Comparison of ENCODE assay signal across 3 cellular contexts in genomic region chr3:185339945-185340344, GRCh38.
A peak's percentile ranks its signal among the peaks of the same experiment; 100 is the strongest.
TF ChIP-seq lines count a peak whose summit lies in the region.

No MANE protein-coding gene starts in this region.

TF ChIP-seq in HepG2, 621 proteins besides CTCF, POLR2A, EP300 and RAD21:
- TF ChIP-seq ZNF570 (CRISPR knock-in tag; IDR thresholded peaks at IDR 0.05; ENCODE audit: borderline replicate concordance) (no peak), GZF1 (CRISPR knock-in tag; IDR thresholded peaks at IDR 0.05) (no peak), MAFK (conservative IDR thresholded peaks at IDR 0.05 in 1 of 2, IDR thresholded peaks at IDR 0.05 in 1 of 2; ENCODE audit: low read length in 2 of 2) (peak in 1 of 2 experiments; percentile 65; a peak in 2 of 4 replicates), MAFF (IDR thresholded peaks at IDR 0.05; ENCODE audit: low read depth, low read length) (peak; percentile 44; the same call in 1 of the 2 replicates)

TF ChIP-seq in IMR-90, 13 proteins besides CTCF, POLR2A, EP300 and RAD21:
- 0 out of 2 replicates have a peak, but pooled peaks have one; percentile 17 for TF ChIP-seq MAFK (IDR thresholded peaks at IDR 0.05; ENCODE audit: low read depth, low read length)
- TF ChIP-seq NFE2L2 (IDR thresholded peaks at IDR 0.05; ENCODE audit: low read depth, low read length) = no peak
- no peak for TF ChIP-seq MXI1 (IDR thresholded peaks at IDR 0.05; ENCODE audit: borderline replicate concordance, low read depth, low read length)

TF ChIP-seq in K562, 482 proteins besides CTCF, POLR2A, EP300 and RAD21:
- TF ChIP-seq IFI16 (CRISPR knock-in tag; IDR thresholded peaks at IDR 0.05) (no peak), TRIM28 (IDR thresholded peaks at IDR 0.05) (no peak), C11orf30 (IDR thresholded peaks at IDR 0.05; ENCODE audit: low read depth) (peak; percentile 49; the same call in 1 of the 2 replicates), THRA (IDR thresholded peaks at IDR 0.05) (no peak), ZBTB8A (IDR thresholded peaks at IDR 0.05; ENCODE audit: partially characterized antibody) (no peak), NFE2 (IDR thresholded peaks at IDR 0.05; ENCODE audit: low read depth) (no peak), ZNF316 (IDR thresholded peaks at IDR 0.05) (peak; percentile 82)
